Comparison of ENCODE assay signal across 12 cellular contexts in the genomic region with DNA sequence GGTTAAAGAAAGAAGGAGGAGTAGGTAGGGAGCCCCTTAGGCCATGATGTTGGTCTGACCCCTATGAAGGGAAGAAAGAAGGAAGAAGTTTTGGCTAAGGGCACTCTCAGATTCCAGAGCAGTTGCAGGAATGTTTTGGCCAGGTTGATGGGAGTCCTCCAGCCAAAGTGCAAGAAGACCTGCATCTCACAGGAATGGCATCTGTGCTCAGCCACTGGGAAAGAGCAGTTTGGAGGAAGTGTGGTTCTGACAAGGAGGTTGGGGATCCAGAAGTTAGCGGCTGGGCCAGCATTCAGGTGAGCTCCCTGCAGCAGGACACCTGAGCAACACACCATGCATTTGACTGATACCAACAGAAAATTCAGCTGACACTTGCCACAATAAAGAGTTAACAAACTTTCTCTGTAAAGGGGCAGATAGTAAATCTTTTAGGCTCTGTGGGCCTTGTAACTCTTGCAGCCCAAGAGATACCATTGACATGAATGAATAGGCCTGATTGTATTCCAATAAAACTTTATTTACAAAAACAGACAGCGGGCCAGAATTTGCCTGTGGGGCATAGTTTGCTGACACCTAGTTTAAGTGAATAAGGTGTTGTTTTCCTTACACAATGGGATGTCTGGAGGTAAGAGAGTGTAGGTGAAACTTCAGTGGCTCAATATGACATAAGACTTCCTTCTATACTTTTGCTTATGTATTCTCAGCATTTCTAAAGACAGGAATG.
"Had no signal": no experiment of that assay in that cellular context is flagged by ENCODE, and none has a peak within 500 bp of the region (broad histone marks: within the 10 kb centered on the region; RNA-seq: fewer than 3 reads in every experiment).

No MANE protein-coding gene starts in this region.

- H3K36me3 ChIP-seq: ovary, right atrium auricular region had no signal

- H2AFZ ChIP-seq: hepatocyte had no signal

- H3K27me3 ChIP-seq: foreskin keratinocyte, hepatocyte, ovary, right atrium auricular region had no signal

- H3K79me2 ChIP-seq: hepatocyte had no signal

- H3K4me3 ChIP-seq: hepatocyte, ovary, right atrium auricular region had no signal

- FAIRE-seq: colon, small intestine had no signal

- H3K9me3 ChIP-seq: ovary, right atrium auricular region had no signal

- H3K27ac ChIP-seq: foreskin keratinocyte, hepatocyte, ovary, right atrium auricular region had no signal

- DNase-seq: effector memory CD8-positive, alpha-beta T cell; erythroblast; foreskin keratinocyte; natural killer cell; nucleus accumbens; ovary; small intestine; stimulated activated CD4-positive, alpha-beta T cell treated with anti-CD3 and anti-CD28 coated beads, Interleukin-12 subunit alpha, Interleukin-12 subunit beta, amount 100 ng/mL, for 4 hours; stimulated activated naive CD4-positive, alpha-beta T cell had no signal

- H3K4me2 ChIP-seq: hepatocyte had no signal
